Comparison of ENCODE assay signal across 1 cellular context in genomic region chr12:122371475-122372045, GRCh38.
TF ChIP-seq lines count a peak whose summit lies in the region.

No MANE protein-coding gene starts in this region.

TF ChIP-seq in endothelial cell of umbilical vein, 7 proteins besides CTCF, POLR2A, EP300 and RAD21 (continued from another document):
- TF ChIP-seq MAX (IDR thresholded peaks at IDR 0.05; ENCODE audit: insufficient read depth, insufficient read length): no peak
- no peak for TF ChIP-seq POLR2AphosphoS5 (IDR thresholded peaks at IDR 0.05; ENCODE audit: insufficient read depth, low read depth, low read length)
- no peak for TF ChIP-seq MYC (IDR thresholded peaks at IDR 0.05; ENCODE audit: low read depth, low read length)
